Comparison of ENCODE assay signal across 8 cellular contexts in genomic region chr12:100142851-100143559, GRCh38. TPM values are rescaled to one million over a fixed set of nuclear protein-coding genes. Genes with fewer than 3 reads are reported as not detected.
DNase-seq lines count a peak whose midpoint lies in the region; ATAC-seq lines count a peak whose summit lies in the region.

TSS of gene BLTP3B (minus strand) at chr12:100142874. CDS start at chr12:100142635, 239 bp downstream.

- H3K4me3 Mint-ChIP-seq in CD4-positive, alpha-beta memory T cell: peak within 1 kb of the TSS; percentile 89 to 98 (median 96)
- H3K4me3 Mint-ChIP-seq in memory B cell: peak within 1 kb of the TSS; percentile 88

- H3K4me1 ChIP-seq in CD4-positive, alpha-beta memory T cell (ENCODE audit: insufficient read depth, low read length): peaks cover 22% of the 10 kb centered on the region
- peaks cover 3% of the 10 kb centered on the region for H3K4me1 ChIP-seq in effector memory CD4-positive, alpha-beta T cell (ENCODE audit: control insufficient read depth, insufficient read depth, low read length, poor library complexity, severe bottlenecking)

- peak within 1 kb of the TSS; percentile 85 for H3K27ac ChIP-seq in CD4-positive, alpha-beta memory T cell (ENCODE audit: low read depth, low read length)
- H3K27ac ChIP-seq in effector memory CD4-positive, alpha-beta T cell (ENCODE audit: insufficient read depth, low read length, poor library complexity, severe bottlenecking): peak within 1 kb of the TSS; percentile 89

- peak within 1 kb of the TSS; percentile 66 to 85 for H3K4me3 ChIP-seq in CD4-positive, alpha-beta memory T cell (ENCODE audit: low read length in 2 of 2)
- H3K4me3 ChIP-seq in effector memory CD4-positive, alpha-beta T cell (ENCODE audit: insufficient read depth, low read depth, low read length, poor library complexity, severe bottlenecking): peak within 1 kb of the TSS; percentile 99

- no peaks in the 10 kb centered on the region for H3K9me3 ChIP-seq in CD4-positive, alpha-beta memory T cell (ENCODE audit: control insufficient read depth in 1 of 2, low read length in 2 of 2)
- H3K9me3 ChIP-seq in effector memory CD4-positive, alpha-beta T cell (ENCODE audit: control insufficient read depth, low read length): no peaks in the 10 kb centered on the region

- intact Hi-C loops in CD4-positive, alpha-beta memory T cell (cut with micrococcal nuclease): loop anchor here (1.0 to 5.0 kb wide), 4 partner anchors 57 to 1689 kb away; partner anchors contain the start of genes ACTR6, DEPDC4, GNPTAB and SCYL2

- H3K36me3 Mint-ChIP-seq in CD4-positive, alpha-beta memory T cell: peaks cover 0 to 8% of the 10 kb centered on the region in 2 donors
- H3K36me3 Mint-ChIP-seq in memory B cell: no peaks in the 10 kb centered on the region

- peaks cover 0 to 3% (median 0%) of the 10 kb centered on the region in 8 donors for H3K9me3 Mint-ChIP-seq in CD4-positive, alpha-beta memory T cell
- no peaks in the 10 kb centered on the region for H3K9me3 Mint-ChIP-seq in memory B cell

- H3K27me3 Mint-ChIP-seq in CD4-positive, alpha-beta memory T cell: no peaks in the 10 kb centered on the region
- H3K27me3 Mint-ChIP-seq in memory B cell: no peaks in the 10 kb centered on the region

- H3K4me1 Mint-ChIP-seq in CD4-positive, alpha-beta memory T cell: peaks cover 28 to 42% (median 34%) of the 10 kb centered on the region in 4 donors
- peaks cover 27% of the 10 kb centered on the region for H3K4me1 Mint-ChIP-seq in memory B cell

- POLR2A ChIA-PET in CD4-positive, alpha-beta memory T cell (lab: Charles Lee; ENCODE audit: partially characterized antibody): no interaction called here
- POLR2A ChIA-PET in activated CD8-positive, alpha-beta memory T cell treated with anti-CD3 and anti-CD28 coated beads for 36 hours (lab: Charles Lee): interaction anchor here (0.5 kb wide), 1 partner anchor 54 kb away, joined by 5 read pairs; no protein-coding TSS in a partner anchor

- CTCF ChIA-PET in CD4-positive, alpha-beta memory T cell (lab: Charles Lee; ENCODE audit: partially characterized antibody): interaction anchor here (3.6 kb wide), 1 partner anchor 12 kb away, joined by 28 read pairs; no protein-coding TSS in a partner anchor
- CTCF ChIA-PET in activated CD8-positive, alpha-beta memory T cell treated with anti-CD3 and anti-CD28 coated beads for 36 hours (lab: Charles Lee): interaction anchor here (3.6 kb wide), 1 partner anchor 12 kb away, joined by 17 read pairs; no protein-coding TSS in a partner anchor

- ATAC-seq in GM21360 (IDR thresholded peaks at IDR 0.05; ENCODE audit: unreplicated experiment) (peak; percentile 59), memory B cell (ENCODE audit: low read depth) (peak; percentile 88)

- no peaks in the 10 kb centered on the region for H3K36me3 ChIP-seq in CD4-positive, alpha-beta memory T cell (ENCODE audit: insufficient read depth, low read length)
- H3K36me3 ChIP-seq in effector memory CD4-positive, alpha-beta T cell (ENCODE audit: control insufficient read depth, insufficient read depth, low read length): no peaks in the 10 kb centered on the region

- peak; percentile 81 to 88 (median 85) for DNase-seq in CD4-positive, alpha-beta memory T cell
- DNase-seq in HT-29 (ENCODE audit: low spot score) (peak; percentile 81), memory B cell (ENCODE audit: low spot score in 2 of 2) (peak in 1 of 2 donors; percentile 83)
- peak; percentile 82 for DNase-seq in NK-92 treated with Interleukin-12 subunit alpha and Interleukin-12 subunit beta, amount 100 ng/mL, for 24 hours (lab: John Stamatoyannopoulos, UW)
- DNase-seq in effector memory CD4-positive, alpha-beta T cell: peak; percentile 82 to 86 (median 84)
- peak; percentile 82 for DNase-seq in stimulated activated CD8-positive, alpha-beta memory T cell treated with anti-CD3 and anti-CD28 coated beads, Interleukin-12 subunit alpha, Interleukin-12 subunit beta, amount 100 ng/mL, for 1 hour (ENCODE audit: low read depth)

- H3K27me3 ChIP-seq in CD4-positive, alpha-beta memory T cell (ENCODE audit: insufficient read depth, low read length): no peaks in the 10 kb centered on the region
- H3K27me3 ChIP-seq in effector memory CD4-positive, alpha-beta T cell (replicated peaks; ENCODE audit: control insufficient read depth, insufficient read depth, low read length, poor library complexity, severe bottlenecking): no peaks in the 10 kb centered on the region

- peak within 1 kb of the TSS; percentile 90 to 97 (median 97) for H3K27ac Mint-ChIP-seq in CD4-positive, alpha-beta memory T cell
- peak within 1 kb of the TSS; percentile 91 for H3K27ac Mint-ChIP-seq in memory B cell

RNA-seq across cellular contexts. Expression of gene BLTP3B, which starts in this region (rescaled TPM):
- 10 to 100 TPM; 16.2 to 16.8 TPM for total RNA-seq in CD4-positive, alpha-beta memory T cell
- polyA plus RNA-seq in CD4-positive, alpha-beta memory T cell: 10 to 100 TPM; 11.0 to 14.8 TPM
- 13.4 and 14.4 TPM in 2 replicates for total RNA-seq in HT-29 (2014; rRNA removed; shearing (Covaris generic))
- total RNA-seq in activated CD8-positive, alpha-beta memory T cell treated with anti-CD3 and anti-CD28 coated beads for 36 hours: 10 to 100 TPM; 54.6 to 57.4 TPM
